Comparison of ENCODE assay signal across 24 cellular contexts in genomic region chr4:80916770-80917169, GRCh38.
"Had no signal": no experiment of that assay in that cellular context is flagged by ENCODE, and none has a peak within 500 bp of the region (broad histone marks: within the 10 kb centered on the region; RNA-seq: fewer than 3 reads in every experiment).

No MANE protein-coding gene starts in this region.

- H3K4me3 Mint-ChIP-seq: dendritic cell treated with granulocyte-macrophage colony-stimulating factor and Interleukin-4, amounts not matched to agents 40 ng/mL and 50 ng/mL, for 4 days; effector memory CD8-positive, alpha-beta T cell; endodermal cell; mesothelial cell of epicardium; naive B cell had no signal

- DNase-seq: colonic mucosa; cortex of kidney; effector CD8-positive, alpha-beta T cell; effector memory CD8-positive, alpha-beta T cell; endodermal cell; erythroblast; esophagus squamous epithelium; foreskin fibroblast; foreskin melanocyte; gastrocnemius medialis; glutamatergic neuron; head of caudate nucleus; heart right ventricle; hippocampal formation; left cardiac atrium; left ventricle myocardium inferior; lower lobe of right lung; mesenchymal stem cell; mucosa of descending colon; naive B cell had no signal

- H3K36me3 ChIP-seq: colonic mucosa, esophagus squamous epithelium, gastrocnemius medialis, heart right ventricle, left ventricle myocardium inferior, lower lobe of right lung had no signal

- H3K4me1 Mint-ChIP-seq: endodermal cell, mesothelial cell of epicardium had no signal

- H3K4me1 ChIP-seq: colonic mucosa, esophagus squamous epithelium, gastrocnemius medialis, heart right ventricle, left ventricle myocardium inferior, lower lobe of right lung had no signal

- H3K9me3 Mint-ChIP-seq: dendritic cell treated with granulocyte-macrophage colony-stimulating factor and Interleukin-4, amounts not matched to agents 40 ng/mL and 50 ng/mL, for 4 days; effector memory CD8-positive, alpha-beta T cell; endodermal cell; mesothelial cell of epicardium had no signal

- H3K27me3 Mint-ChIP-seq: dendritic cell treated with granulocyte-macrophage colony-stimulating factor and Interleukin-4, amounts not matched to agents 40 ng/mL and 50 ng/mL, for 4 days; naive B cell had no signal

- H3K27ac ChIP-seq: colonic mucosa, epithelial cell of prostate, esophagus squamous epithelium, gastrocnemius medialis, heart right ventricle, left ventricle myocardium inferior, lower lobe of right lung had no signal

- H3K27ac Mint-ChIP-seq: dendritic cell treated with granulocyte-macrophage colony-stimulating factor and Interleukin-4, amounts not matched to agents 40 ng/mL and 50 ng/mL, for 4 days; effector memory CD8-positive, alpha-beta T cell; endodermal cell; mesothelial cell of epicardium; naive B cell had no signal

- ATAC-seq: effector memory CD8-positive, alpha-beta T cell; esophagus mucosa; gastrocnemius medialis; heart right ventricle; left cardiac atrium; lower lobe of right lung; mucosa of descending colon had no signal

- H3K36me3 Mint-ChIP-seq: mesothelial cell of epicardium, naive B cell had no signal

- H3K4me3 ChIP-seq: colonic mucosa, esophagus squamous epithelium, gastrocnemius medialis, heart right ventricle, left ventricle myocardium inferior, lower lobe of right lung, mucosa of descending colon had no signal

- H3K27me3 ChIP-seq: colonic mucosa, esophagus squamous epithelium, gastrocnemius medialis had no signal
